In the genomic region with DNA sequence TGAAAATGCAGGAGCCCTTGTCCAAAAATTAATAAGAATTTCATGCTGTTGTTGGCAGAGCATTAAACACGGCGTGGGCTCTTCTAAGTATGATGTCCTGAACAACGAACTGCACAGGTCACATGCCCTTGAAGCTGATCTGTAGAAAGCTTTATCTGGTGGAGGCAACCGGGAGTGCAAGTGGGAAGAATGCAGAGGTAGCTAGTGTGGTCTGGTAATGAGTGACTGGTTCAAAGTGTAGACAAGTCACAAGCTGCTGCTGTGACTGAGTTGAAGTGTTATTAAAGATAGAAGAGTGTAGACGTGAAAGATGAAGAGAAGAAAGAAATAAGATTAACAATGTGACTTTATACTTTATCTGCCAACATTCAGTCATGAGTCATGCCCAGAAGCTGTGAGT, we compare ENCODE assay signal across 7 cellular contexts.
"Had no signal": no experiment of that assay in that cellular context is flagged by ENCODE, and none has a peak within 500 bp of the region (broad histone marks: within the 10 kb centered on the region; RNA-seq: fewer than 3 reads in every experiment).

No MANE protein-coding gene starts in this region.

- H3K4me3 ChIP-seq: GM23338 had no signal

- H3K4me3 Mint-ChIP-seq: GM23338, H9 had no signal

- DNase-seq: H9, HCEC 1CT, IMR-90 had no signal

- ATAC-seq: GM23338 had no signal

- FAIRE-seq: H1, H54, HTR-8/SVneo had no signal

- H3K27ac Mint-ChIP-seq: GM23338, H9 had no signal

- H3K9me3 Mint-ChIP-seq: GM23338, H9 had no signal
